ENCODE assay signal across 30 cellular contexts in genomic region chr5:93497101-93497500, GRCh38.
DNase-seq lines count a peak whose midpoint lies in the region; ATAC-seq and TF ChIP-seq lines count a peak whose summit lies in the region.
"Had no signal": no experiment of that assay in that cellular context is flagged by ENCODE, and none has a peak within 500 bp of the region (broad histone marks: within the 10 kb centered on the region; RNA-seq: fewer than 3 reads in every experiment).

No MANE protein-coding gene starts in this region.

- TF ChIP-seq CTCF in LNCaP clone FGC (IDR thresholded peaks at IDR 0.05; ENCODE audit: control insufficient read depth, extremely low read depth, insufficient read depth) (no peak), cardiac fibroblast (IDR thresholded peaks at IDR 0.05; ENCODE audit: low read depth, low read length) (no peak), fibroblast of villous mesenchyme (IDR thresholded peaks at IDR 0.05; ENCODE audit: insufficient read depth, low read depth, low read length) (no peak)

- DNase-seq in LNCaP clone FGC (ENCODE audit: low read depth) = peak; percentile 2
- peak; percentile 73 to 83 for DNase-seq in cardiac fibroblast (ENCODE audit: low read depth in 2 of 2)
- DNase-seq in fibroblast of villous mesenchyme (ENCODE audit: low read depth) = peak; percentile 57
- peak; percentile 68 for DNase-seq in pulmonary artery endothelial cell (ENCODE audit: low read depth, low spot score)
- DNase-seq in glomerular visceral epithelial cell (ENCODE audit: extremely low spot score) = no peak
- DNase-seq: ACHN; activated CD8-positive, alpha-beta T cell treated with anti-CD3 and anti-CD28 coated beads, Interleukin-2, amount 10 ng/mL, durations not matched to agents 7 days and 5 days; activated naive CD4-positive, alpha-beta T cell treated with anti-CD3 and anti-CD28 coated beads for 36 hours; adrenal gland; BE2C; CD8-positive, alpha-beta T cell; cortex of kidney; esophagus squamous epithelium; H9; immature natural killer cell; left colon; NCI-H1436 treated with DMSO at 0.1 percent for 48 hours; NCI-H2081 treated with DMSO at 0.1 percent for 48 hours; NCI-H774; Peyer's patch; SIG-M5; stimulated activated CD4-positive, alpha-beta T cell treated with anti-CD3 and anti-CD28 coated beads, Interleukin-2, amount 100 ng/mL, for 24 hours; stimulated activated CD8-positive, alpha-beta memory T cell treated with anti-CD3 and anti-CD28 coated beads, Interleukin-4, amount 100 ng/mL, for 48 hours; uterus had no signal

- H3K4me3 ChIP-seq in LNCaP clone FGC (ENCODE audit: low read depth, low read length) (no peak overlapping the region), cardiac fibroblast (replicated peaks in 1 of 2; ENCODE audit: low read depth in 2 of 2, low read length in 2 of 2) (no peak overlapping the region), fibroblast of villous mesenchyme (ENCODE audit: low read depth, low read length) (no peak overlapping the region)
- H3K4me3 ChIP-seq: adrenal gland, cardiac muscle cell, esophagus squamous epithelium, GM12878, Peyer's patch, right atrium auricular region, thoracic aorta, uterus had no signal

- ATAC-seq in GM21515 (IDR thresholded peaks at IDR 0.05; ENCODE audit: unreplicated experiment) (no peak), HG02885 (IDR thresholded peaks at IDR 0.05; ENCODE audit: poor library complexity, unreplicated experiment) (no peak)
- ATAC-seq: activated CD8-positive, alpha-beta T cell treated with anti-CD3 and anti-CD28 coated beads, Interleukin-2, amount 10 ng/mL, durations not matched to agents 7 days and 5 days; CD8-positive, alpha-beta T cell; GM12878; left colon had no signal
